Comparison of ENCODE assay signal across 1 cellular context in genomic region chr14:94348836-94349235, GRCh38.
TF ChIP-seq lines count a peak whose summit lies in the region.

No MANE protein-coding gene starts in this region.

TF ChIP-seq in HepG2, 621 proteins besides CTCF, POLR2A, EP300 and RAD21:
- TF ChIP-seq ZNF790 (CRISPR knock-in tag; IDR thresholded peaks at IDR 0.05; ENCODE audit: borderline replicate concordance) (peak; percentile 99), ZNF24 (IDR thresholded peaks at IDR 0.05) (no peak), GABPA (IDR thresholded peaks at IDR 0.05; ENCODE audit: low read depth, low read length) (no peak), GABPA (CRISPR knock-in tag; IDR thresholded peaks at IDR 0.05; ENCODE audit: low read depth) (no peak), ZNF703 (CRISPR knock-in tag; IDR thresholded peaks at IDR 0.05; ENCODE audit: borderline replicate concordance) (no peak), CENPBD1 (CRISPR knock-in tag; IDR thresholded peaks at IDR 0.05; ENCODE audit: borderline replicate concordance, low read depth) (no peak), GTF2F1 (IDR thresholded peaks at IDR 0.05; ENCODE audit: low read length) (no peak)
